In genomic region chr13:42108217-42108616, GRCh38 we compare ENCODE assay signal across 23 cellular contexts. TPM values are rescaled to one million over a fixed set of nuclear protein-coding genes. Genes with fewer than 3 reads are reported as not detected.
A peak's percentile ranks its signal among the peaks of the same experiment; 100 is the strongest.
DNase-seq lines count a peak whose midpoint lies in the region; ATAC-seq, FAIRE-seq and TF ChIP-seq lines count a peak whose summit lies in the region.
"Had no signal": no experiment of that assay in that cellular context is flagged by ENCODE, and none has a peak within 500 bp of the region (broad histone marks: within the 10 kb centered on the region; RNA-seq: fewer than 3 reads in every experiment).

No MANE protein-coding gene starts in this region.

- no peak overlapping the region for H3K18ac ChIP-seq in mesenchymal stem cell (ENCODE audit: low read depth in 1 of 2, low read length in 2 of 2)

- H3K79me1 ChIP-seq in mesenchymal stem cell (replicated peaks; ENCODE audit: low read length, poor library complexity, severe bottlenecking), result peaks cover 34% of the 10 kb centered on the region

- H3K4me1 ChIP-seq in A549 (peaks cover 31% of the 10 kb centered on the region), HEK293 (ENCODE audit: control insufficient read depth, insufficient read depth, low read length) (peaks cover under 1% of the 10 kb centered on the region; the same call in 1 of the 2 replicates), mesenchymal stem cell (ENCODE audit: control insufficient read depth, insufficient read depth, low read depth, low read length) (peaks cover 18% of the 10 kb centered on the region)

- POLR2A ChIA-PET in A549 (lab: Yijun Ruan, JAX), result no interaction called here
- POLR2A ChIA-PET in HEK293 (lab: Yijun Ruan, JAX), result no interaction called here

- H3K9ac ChIP-seq in mesenchymal stem cell (ENCODE audit: low read length), result no peak overlapping the region
- H3K9ac ChIP-seq: BLaER1 had no signal

- H4K8ac ChIP-seq in mesenchymal stem cell (ENCODE audit: low read length), result no peak overlapping the region

- no peak overlapping the region for H3K4me3 Mint-ChIP-seq in T-helper 17 cell
- H3K4me3 Mint-ChIP-seq: B cell; CD4-positive, CD25-positive, alpha-beta regulatory T cell; CD8-positive, alpha-beta memory T cell; GM23338; H9 had no signal

- H3K4me3 ChIP-seq in A549 (no peak overlapping the region), HEK293 (ENCODE audit: low read depth, low read length) (no peak overlapping the region), mesenchymal stem cell (ENCODE audit: insufficient read depth in 1 of 2, low read depth in 1 of 2, low read length in 2 of 2) (no peak overlapping the region)
- H3K4me3 ChIP-seq: BLaER1, GM23338 had no signal

- H3K36me3 ChIP-seq in HEK293 (ENCODE audit: control insufficient read depth in 2 of 2, insufficient read depth in 1 of 2, low read length in 2 of 2) (no peaks in the 10 kb centered on the region), mesenchymal stem cell (ENCODE audit: control insufficient read depth in 1 of 2, insufficient read depth in 2 of 2, low read depth in 1 of 2, low read length in 2 of 2) (no peaks in the 10 kb centered on the region)

- H3K27ac ChIP-seq in A549 (peak overlapping the region; percentile 31 to 84; a peak in 3 of 6 replicates), HEK293 (ENCODE audit: extremely low read depth, low read depth, low read length) (no peak overlapping the region), mesenchymal stem cell (ENCODE audit: low read length, poor library complexity, severe bottlenecking) (no peak overlapping the region)
- H3K27ac ChIP-seq: BLaER1, C4-2B had no signal

- TF ChIP-seq POLR2A in A549 (IDR thresholded peaks at IDR 0.05; ENCODE audit: low read length), result no peak

- no peak for ATAC-seq in A549
- no peak for ATAC-seq in T-helper 17 cell
- ATAC-seq: GM23338, HCT116 had no signal

- TF ChIP-seq RAD21 in A549 (conservative IDR thresholded peaks at IDR 0.05 in 1 of 2, IDR thresholded peaks at IDR 0.05 in 1 of 2), result no peak

- peak overlapping the region; percentile 46 for H2AK5ac ChIP-seq in mesenchymal stem cell (ENCODE audit: low read length, severe bottlenecking)

- no peak overlapping the region for H3K23ac ChIP-seq in mesenchymal stem cell (ENCODE audit: low read length in 2 of 2)

- no peak overlapping the region for H3K4ac ChIP-seq in mesenchymal stem cell (ENCODE audit: low read depth in 1 of 2, low read length in 2 of 2)

- H3K4me2 ChIP-seq in A549, result no peak overlapping the region
- no peak overlapping the region for H3K4me2 ChIP-seq in mesenchymal stem cell (ENCODE audit: low read length, poor library complexity, severe bottlenecking)
- H3K4me2 ChIP-seq: BLaER1, GM23338 had no signal

- DNase-seq in A549 (ENCODE audit: low read depth in 1 of 2, low spot score in 1 of 2), result no peak
- DNase-seq in T-helper 17 cell, result no peak
- DNase-seq in mesenchymal stem cell, result no peak
- no peak for DNase-seq in NCI-H1092 (lab: John Stamatoyannopoulos, UW)
- DNase-seq in cerebellar cortex (ENCODE audit: low spot score), result no peak
- no peak for DNase-seq in SW 1271 (lab: John Stamatoyannopoulos, UW)
- DNase-seq: 8988T; CD4-positive, CD25-positive, alpha-beta regulatory T cell; CD8-positive, alpha-beta memory T cell; DMS 273 treated with DMSO at 0.1 percent for 48 hours; DMS53; DMS79 treated with DMSO at 0.1 percent for 48 hours; GF-D8; H9 had no signal

- no peaks in the 10 kb centered on the region for H3K36me3 Mint-ChIP-seq in T-helper 17 cell (ENCODE audit: low read depth)
- H3K36me3 Mint-ChIP-seq: CD4-positive, CD25-positive, alpha-beta regulatory T cell; CD8-positive, alpha-beta memory T cell had no signal

- H2BK120ac ChIP-seq in mesenchymal stem cell (ENCODE audit: low read depth, low read length), result no peak overlapping the region

- CTCF ChIA-PET in A549 (lab: Yijun Ruan, JAX), result interaction anchor here (1.0 to 2.2 kb wide), 3 partner anchors 51 to 440 kb away, joined by 3 to 12 read pairs (median 5); no protein-coding TSS in a partner anchor
- CTCF ChIA-PET in HEK293 (lab: Yijun Ruan, JAX), result interaction anchor here (1.1 kb wide), 1 partner anchor 440 kb away, joined by 4 read pairs; no protein-coding TSS in a partner anchor

- H3K9me3 ChIP-seq in A549 (no peaks in the 10 kb centered on the region; the same call in 2 of the 3 replicates), HEK293 (ENCODE audit: control insufficient read depth, insufficient read depth, low read depth, low read length) (no peaks in the 10 kb centered on the region), T-helper 17 cell (ENCODE audit: control insufficient read depth, low read length, poor library complexity, severe bottlenecking) (no peaks in the 10 kb centered on the region), mesenchymal stem cell (ENCODE audit: control insufficient read depth, low read length) (no peaks in the 10 kb centered on the region)

- WGBS in A549 (ENCODE audit: missing lambda C conversion rate), result 97% methylated on average over 4 of the region's 4 CpGs
- 95% methylated on average over 4 of the region's 4 CpGs for WGBS in mesenchymal stem cell

- no peak for TF ChIP-seq CTCF in A549 (IDR thresholded peaks at IDR 0.05)
- no peak for TF ChIP-seq CTCF in HEK293 (tag by site-specific recombination; IDR thresholded peaks at IDR 0.05)

- FAIRE-seq in A549 (lab: Jason Lieb, UNC), result no peak
- FAIRE-seq: D721Med, GM12891, GM18507 had no signal

- no peak overlapping the region for H2AFZ ChIP-seq in mesenchymal stem cell (ENCODE audit: low read depth, low read length)
- H2AFZ ChIP-seq: GM23338 had no signal

- no peak overlapping the region for H2BK15ac ChIP-seq in mesenchymal stem cell (ENCODE audit: low read depth, poor library complexity, severe bottlenecking)

- no peaks in the 10 kb centered on the region for H3K27me3 Mint-ChIP-seq in T-helper 17 cell
- H3K27me3 Mint-ChIP-seq: CD4-positive, CD25-positive, alpha-beta regulatory T cell; CD8-positive, alpha-beta memory T cell had no signal

- H3K14ac ChIP-seq in mesenchymal stem cell (ENCODE audit: low read length in 2 of 2), result no peak overlapping the region

- no peak overlapping the region for H2BK5ac ChIP-seq in mesenchymal stem cell (ENCODE audit: low read depth, low read length, poor library complexity, severe bottlenecking)

- no peak overlapping the region for H4K91ac ChIP-seq in mesenchymal stem cell (ENCODE audit: low read length)

- no peak for TF ChIP-seq EP300 in A549 (IDR thresholded peaks at IDR 0.05)

- no peak overlapping the region for H2BK12ac ChIP-seq in mesenchymal stem cell (ENCODE audit: low read length in 2 of 2)

- peak overlapping the region; percentile 71 for H3K27ac Mint-ChIP-seq in T-helper 17 cell
- H3K27ac Mint-ChIP-seq: B cell, GM23338, H9 had no signal

- no peaks in the 10 kb centered on the region for H3K27me3 ChIP-seq in mesenchymal stem cell (ENCODE audit: control insufficient read depth in 1 of 2, insufficient read depth in 1 of 2, low read length in 2 of 2)
- H3K27me3 ChIP-seq: BLaER1 had no signal

- peaks cover 18% of the 10 kb centered on the region for H3K4me1 Mint-ChIP-seq in T-helper 17 cell
- H3K4me1 Mint-ChIP-seq: B cell had no signal

TF ChIP-seq in HEK293, 187 proteins besides CTCF, POLR2A, EP300 and RAD21:
- TF ChIP-seq ZNF140 (tag by site-specific recombination; IDR thresholded peaks at IDR 0.05), result peak; percentile 99
- no peak for TF ChIP-seq ZNF211 (tag by site-specific recombination; IDR thresholded peaks at IDR 0.05; ENCODE audit: low read depth)

RNA-seq across cellular contexts. Expression of gene DGKH, which starts 59.8 kb away (rescaled TPM):
- 6.3 and 6.7 TPM in 2 replicates for polyA plus RNA-seq in A549 (2011; rRNA removed)
- polyA plus RNA-seq in A549 (2012; cell fraction: cytosol; rRNA removed), result 2.8 and 3.1 TPM in 2 replicates
- 1.5 and 2.6 TPM in 2 replicates for polyA plus RNA-seq in A549 (2012; cell fraction: nucleus; rRNA removed)
- polyA plus RNA-seq in A549 (2017; fragmentation: RNase III; extraction: RNeasy Plus Mini Kit Qiagen cat#74134 plus additional on column Dnase treatment), result 3.6 to 4.4 TPM (median 3.8 TPM) in 3 replicates
- polyA minus RNA-seq in A549 (2011; rRNA and poly(A)+ RNA removed), result 12.4 and 14.1 TPM in 2 replicates
- 10 to 100 TPM; 10.4 to 10.7 TPM for total RNA-seq in T-helper 17 cell
- polyA plus RNA-seq in mesenchymal stem cell (2013, experiment 1 of 2), result 3.5 TPM
- 3.9 TPM for polyA plus RNA-seq in mesenchymal stem cell (2013, experiment 2 of 2)

Comparison
In these comparisons a context has a peak if more than half of its experiments do, and no peak if none do; other contexts are left out.
1. H3K27ac ChIP-seq: peak in A549 (2 of 2); none in HEK293 (single experiment) and mesenchymal stem cell (single experiment).